In the genomic region with DNA sequence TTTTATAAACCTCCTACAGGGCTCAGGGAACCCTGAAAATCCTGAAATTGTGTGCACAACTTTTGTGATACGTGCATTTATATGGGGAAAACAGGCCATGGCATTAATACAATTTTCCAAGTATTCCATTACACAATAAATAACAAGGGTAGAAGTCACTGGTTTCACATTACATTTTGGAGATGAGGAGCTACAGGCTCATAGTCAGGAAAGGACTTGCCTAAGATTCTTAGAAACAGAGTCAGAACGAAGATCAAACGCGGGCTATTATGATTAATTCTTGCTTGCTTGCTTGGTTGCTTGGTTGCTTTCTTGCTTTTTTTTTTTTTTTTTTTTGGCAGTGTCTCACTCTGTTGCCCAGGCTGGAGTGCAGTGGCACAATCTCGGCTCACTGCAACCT, we compare ENCODE assay signal across 23 cellular contexts. TPM values are rescaled to one million over a fixed set of nuclear protein-coding genes. Genes with fewer than 3 reads are reported as not detected.
"Had no signal": no experiment of that assay in that cellular context is flagged by ENCODE, and none has a peak within 500 bp of the region (broad histone marks: within the 10 kb centered on the region; RNA-seq: fewer than 3 reads in every experiment).

No MANE protein-coding gene starts in this region.

- H3K9me3 ChIP-seq: neutrophil, right lobe of liver, thoracic aorta, upper lobe of right lung had no signal

- H3K27me3 ChIP-seq: neutrophil, right lobe of liver had no signal

- H3K36me3 ChIP-seq: neutrophil, right lobe of liver, thoracic aorta, upper lobe of right lung had no signal

- FAIRE-seq: colon had no signal

- DNase-seq: activated B cell treated with CpG ODN at 0.5 μM for 24 hours; activated CD4-positive, alpha-beta T cell treated with anti-CD3 and anti-CD28 coated beads, Interleukin-2, amount 50 U/mL, for 1 hour; activated CD8-positive, alpha-beta T cell treated with anti-CD3 and anti-CD28 coated beads for 36 hours; activated naive CD8-positive, alpha-beta T cell treated with anti-CD3 and anti-CD28 coated beads, Interleukin-2, amount 50 U/mL, for 24 hours; activated T-cell treated with anti-CD3 and anti-CD28 coated beads, Interleukin-2, amount 50 U/mL, for 48 hours; amygdala; dermis blood vessel endothelial cell; effector CD4-positive, alpha-beta T cell; foreskin melanocyte; islet precursor cell; left colon; naive B cell; nephron progenitor cell; right lobe of liver; stimulated activated CD4-positive, alpha-beta T cell treated with anti-CD3 and anti-CD28 coated beads, Interleukin-4, amount 100 ng/mL, for 1 hour; stimulated activated naive CD8-positive, alpha-beta T cell treated with anti-CD3 and anti-CD28 coated beads, Interleukin-15, Interleukin-2, amounts not matched to agents 100 U/mL and 50 U/mL, for 24 hours; SW 1271; T-helper 17 cell; upper lobe of right lung had no signal

- H3K4me3 ChIP-seq: right lobe of liver, thoracic aorta, upper lobe of right lung had no signal

- H3K27ac ChIP-seq: neutrophil, right lobe of liver, thoracic aorta, upper lobe of right lung had no signal

- H3K4me1 ChIP-seq: right lobe of liver, upper lobe of right lung had no signal

- ATAC-seq: activated CD8-positive, alpha-beta T cell treated with anti-CD3 and anti-CD28 coated beads for 36 hours; activated naive CD8-positive, alpha-beta T cell treated with anti-CD3 and anti-CD28 coated beads, Interleukin-2, amount 50 U/mL, for 24 hours; left colon; right lobe of liver; stimulated activated naive CD8-positive, alpha-beta T cell treated with anti-CD3 and anti-CD28 coated beads, Interleukin-15, Interleukin-2, amounts not matched to agents 100 U/mL and 50 U/mL, for 24 hours; T-helper 17 cell; upper lobe of right lung had no signal

RNA-seq across cellular contexts. Expression of a gene that starts 16.7 kb away (rescaled TPM):
- total RNA-seq: activated B cell treated with CpG ODN at 0.5 μM for 24 hours; activated CD8-positive, alpha-beta T cell treated with anti-CD3 and anti-CD28 coated beads for 36 hours; activated T-helper 2 cell treated with anti-CD3 and anti-CD28 coated beads, Interferon-gamma antibody, Interleukin-2, Interleukin-4, amounts not matched to agents 10 μg/mL and 5 μg/mL and 100 μg/mL, durations not matched to agents 14 hours and 24 hours and 36 hours; dermis blood vessel endothelial cell; T-helper 17 cell had no signal
